ENCODE assay signal across 20 cellular contexts in the genomic region with DNA sequence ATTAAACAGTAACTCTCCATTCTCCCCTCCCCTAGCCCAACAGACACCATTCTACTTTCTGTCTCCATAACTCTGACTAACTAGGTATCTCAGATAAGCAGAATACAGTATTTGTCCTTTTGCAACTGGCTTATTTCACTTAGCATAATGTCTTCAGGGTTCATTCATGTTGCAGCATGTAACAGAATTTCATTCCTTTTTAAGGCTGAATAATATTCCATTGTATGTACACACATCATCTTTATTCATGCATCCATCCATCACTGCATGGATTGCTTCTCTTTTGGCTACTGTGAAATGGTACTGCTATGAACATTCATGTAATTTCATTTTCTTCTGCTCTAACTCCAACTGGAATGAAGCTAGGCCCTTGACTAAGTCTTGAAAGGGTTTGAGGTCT. TPM values are rescaled to one million over a fixed set of nuclear protein-coding genes. Genes with fewer than 3 reads are reported as not detected.
DNase-seq lines count a peak whose midpoint lies in the region; ATAC-seq, FAIRE-seq and TF ChIP-seq lines count a peak whose summit lies in the region.
"Had no signal": no experiment of that assay in that cellular context is flagged by ENCODE, and none has a peak within 500 bp of the region (broad histone marks: within the 10 kb centered on the region; RNA-seq: fewer than 3 reads in every experiment).

No MANE protein-coding gene starts in this region.

- intact Hi-C loops in K562 (cut with micrococcal nuclease) (loop anchor here (10.0 kb wide), 3 partner anchors 364 to 674 kb away; a partner anchor contains a TSS), psoas muscle (cut with DNase I) (no loop called here)

- TF ChIP-seq RAD21 in K562 (CRISPR knock-in tag; conservative IDR thresholded peaks at IDR 0.05 in 1 of 2, IDR thresholded peaks at IDR 0.05 in 1 of 2), result no peak

- no peak overlapping the region for H3K27ac Mint-ChIP-seq in activated T-cell treated with anti-CD3 and anti-CD28 coated beads, Interleukin-2, amount 50 U/mL, for 24 hours

- H3K4me3 ChIP-seq in NT2/D1 (ENCODE audit: insufficient read length, low read depth) (peak overlapping the region; percentile 96), K562 (no peak overlapping the region), psoas muscle (no peak overlapping the region)

- H3K36me3 ChIP-seq in NT2/D1 (ENCODE audit: insufficient read depth, insufficient read length, low read length) (peaks cover 10% of the 10 kb centered on the region), K562 (ENCODE audit: control insufficient read depth, insufficient read depth, low read length) (peaks cover 11% of the 10 kb centered on the region; the same call in 1 of the 3 replicates), psoas muscle (ENCODE audit: insufficient read depth in 1 of 2, low read depth in 1 of 2) (no peaks in the 10 kb centered on the region)

- peaks cover 13% of the 10 kb centered on the region for H4K20me1 ChIP-seq in K562 (replicated peaks; ENCODE audit: control insufficient read depth, insufficient read depth, low read length)

- H3K4me2 ChIP-seq in K562 (ENCODE audit: insufficient read depth, low read length), result peak overlapping the region; percentile 93

- CTCF ChIA-PET in K562 (lab: Yijun Ruan, JAX; ENCODE audit: low intra/inter-chr PET ratio), result no interaction called here

- no peak for FAIRE-seq in K562 (lab: Jason Lieb, UNC)
- FAIRE-seq: G401.6 had no signal

- POLR2A ChIA-PET in K562 (lab: Yijun Ruan, JAX), result interaction anchor here (0.6 to 2.4 kb wide), 11 partner anchors 11 to 297 kb away, joined by 3 to 13 read pairs (median 4); no protein-coding TSS in a partner anchor

- no peaks in the 10 kb centered on the region for H3K27me3 Mint-ChIP-seq in activated T-cell treated with anti-CD3 and anti-CD28 coated beads, Interleukin-2, amount 50 U/mL, for 24 hours
- H3K27me3 Mint-ChIP-seq: dendritic cell treated with granulocyte-macrophage colony-stimulating factor and Interleukin-4, amounts not matched to agents 40 ng/mL and 50 ng/mL, for 4 days had no signal

- H3K9me3 Mint-ChIP-seq in activated T-cell treated with anti-CD3 and anti-CD28 coated beads, Interleukin-2, amount 50 U/mL, for 24 hours, result no peaks in the 10 kb centered on the region
- H3K9me3 Mint-ChIP-seq: dendritic cell treated with granulocyte-macrophage colony-stimulating factor and Interleukin-4, amounts not matched to agents 40 ng/mL and 50 ng/mL, for 4 days had no signal

- H3K9ac ChIP-seq in NT2/D1 (ENCODE audit: insufficient read length, low read depth) (peak overlapping the region; percentile 8), K562 (ENCODE audit: insufficient read depth in 1 of 2, low read depth in 2 of 2, low read length in 2 of 2) (0 out of 4 replicates have a peak overlapping the region, but pooled peaks of 1 of the 2 experiments have one; percentile 95)

- TF ChIP-seq EP300 in K562 (IDR thresholded peaks at IDR 0.05; ENCODE audit: low read length), result no peak

- H3K9me3 ChIP-seq in NT2/D1 (ENCODE audit: insufficient read depth, low read length), result no peaks in the 10 kb centered on the region
- H3K9me3 ChIP-seq in K562 (replicated peaks; ENCODE audit: control insufficient read depth, insufficient read depth, low read depth, low read length), result no peaks in the 10 kb centered on the region
- no peaks in the 10 kb centered on the region for H3K9me3 ChIP-seq in psoas muscle
- H3K9me3 ChIP-seq: body of pancreas, neutrophil had no signal

- peaks cover 7% of the 10 kb centered on the region for H3K4me1 ChIP-seq in NT2/D1 (ENCODE audit: insufficient read depth, insufficient read length)
- H3K4me1 ChIP-seq in K562 (replicated peaks in 1 of 2; ENCODE audit: control insufficient read depth in 2 of 2, insufficient read depth in 2 of 2, low read length in 2 of 2), result peaks cover 30% of the 10 kb centered on the region in 2 experiments
- peaks cover 26% of the 10 kb centered on the region for H3K4me1 ChIP-seq in psoas muscle

- H3K27me3 ChIP-seq in NT2/D1 (ENCODE audit: insufficient read depth, insufficient read length) (no peaks in the 10 kb centered on the region), K562 (ENCODE audit: control insufficient read depth in 2 of 2, insufficient read depth in 2 of 2, low read length in 2 of 2) (no peaks in the 10 kb centered on the region), psoas muscle (ENCODE audit: insufficient read depth in 3 of 3, low read length in 2 of 3) (no peaks in the 10 kb centered on the region)
- H3K27me3 ChIP-seq: body of pancreas, neutrophil had no signal

- BruUV-seq in K562 (replicated peaks; lab: Mats Ljungman, UMichigan), result no TSS peak

- H3K4me3 Mint-ChIP-seq in activated T-cell treated with anti-CD3 and anti-CD28 coated beads, Interleukin-2, amount 50 U/mL, for 24 hours, result peak overlapping the region; percentile 100

- DNase-seq in activated T-cell treated with anti-CD3 and anti-CD28 coated beads, Interleukin-2, amount 50 U/mL, for 24 hours, result no peak
- DNase-seq in activated T-cell treated with anti-CD3 and anti-CD28 coated beads for 4 hours, result no peak
- no peak for DNase-seq in NT2/D1 (ENCODE audit: low read depth, low spot score)
- DNase-seq in K562 (ENCODE audit: extremely low read depth in 1 of 4, low spot score in 3 of 4), result no peak
- DNase-seq in psoas muscle, result no peak
- no peak for DNase-seq in NAMALWA (ENCODE audit: low spot score)
- no peak for DNase-seq in NCI-H1105 treated with DMSO at 0.1 percent for 48 hours (lab: John Stamatoyannopoulos, UW)
- DNase-seq: activated CD4-positive, alpha-beta T cell treated with anti-CD3 and anti-CD28 coated beads, Interleukin-2, amount 50 U/mL, for 48 hours; body of pancreas; erythroblast; GM23248; mesenchymal stem cell; NCI-H1930; right cardiac atrium; stimulated activated CD4-positive, alpha-beta T cell treated with anti-CD3 and anti-CD28 coated beads, Interleukin-1b, Interleukin-23, amount 100 ng/mL, for 48 hours; substantia nigra had no signal

- TF ChIP-seq CTCF in K562 (IDR thresholded peaks at IDR 0.05 in 2 of 3, conservative IDR thresholded peaks at IDR 0.05 in 1 of 3; ENCODE audit: insufficient read depth in 2 of 3, low read depth in 1 of 3, low read length in 3 of 3) (no peak), psoas muscle (IDR thresholded peaks at IDR 0.05) (no peak)

- peak overlapping the region; percentile 91 for H2AFZ ChIP-seq in K562 (ENCODE audit: low read depth, low read length)
- H2AFZ ChIP-seq: GM23248 had no signal

- no peak for TF ChIP-seq POLR2A in K562 (conservative IDR thresholded peaks at IDR 0.05)

- H3K27ac ChIP-seq in K562 (ENCODE audit: extremely low read depth, low read depth, low read length) (no peak overlapping the region), psoas muscle (peak overlapping the region; percentile 100)
- H3K27ac ChIP-seq: GM23248 had no signal

- peaks cover 27% of the 10 kb centered on the region for H3K36me3 Mint-ChIP-seq in activated T-cell treated with anti-CD3 and anti-CD28 coated beads, Interleukin-2, amount 50 U/mL, for 24 hours (ENCODE audit: low read depth)

- no peaks in the 10 kb centered on the region for H3K9me1 ChIP-seq in K562 (ENCODE audit: control insufficient read depth, insufficient read depth, low read length)

- in situ Hi-C loops in K562 (cut with MboI), result no loop called here

- peaks cover 48% of the 10 kb centered on the region for H3K79me2 ChIP-seq in K562 (ENCODE audit: control insufficient read depth, insufficient read depth, low read length)

- ATAC-seq in K562 (no peak), psoas muscle (no peak), HG03159 (IDR thresholded peaks at IDR 0.05; ENCODE audit: unreplicated experiment) (no peak)
- ATAC-seq: body of pancreas, right cardiac atrium had no signal

- peaks cover 34% of the 10 kb centered on the region for H3K4me1 Mint-ChIP-seq in activated T-cell treated with anti-CD3 and anti-CD28 coated beads, Interleukin-2, amount 50 U/mL, for 24 hours (ENCODE audit: low read depth)

TF ChIP-seq in K562, 482 proteins besides CTCF, POLR2A, EP300 and RAD21:
- 0 out of 2 replicates have a peak, but pooled peaks have one; percentile 43 for TF ChIP-seq ZNF551 (CRISPR knock-in tag; IDR thresholded peaks at IDR 0.05)
- peak in 1 of 2 experiments; percentile 44; a peak in 1 of 4 replicates for TF ChIP-seq CSDE1 (IDR thresholded peaks at IDR 0.05)
- TF ChIP-seq MIER1 (IDR thresholded peaks at IDR 0.05; ENCODE audit: low read depth), result no peak
- TF ChIP-seq MEF2D (tag; conservative IDR thresholded peaks at IDR 0.05; ENCODE audit: low read depth), result no peak
- peak; percentile 44 for TF ChIP-seq ZNF146 (CRISPR knock-in tag; IDR thresholded peaks at IDR 0.05; ENCODE audit: unreplicated experiment)
TF ChIP-seq in K562: peak in this region for 3.

RNA-seq across cellular contexts. Expression of a gene that starts 2.0 kb away (rescaled TPM):
- 45.6 and 123 TPM in 2 replicates for total RNA-seq in K562 (2011; cell fraction: chromatin; rRNA removed; ENCODE audit: low replicate concordance)
- total RNA-seq in K562 (2011; cell fraction: nucleolus; rRNA removed), result 60.9 and 70.8 TPM in 2 replicates
- total RNA-seq in K562 (2011; cell fraction: nucleoplasm; rRNA removed), result 45.3 and 53.0 TPM in 2 replicates
- 7.2 and 10.1 TPM in 2 replicates for total RNA-seq in K562 (2014; rRNA removed)
- 5.2 and 6.3 TPM in 2 replicates for total RNA-seq in K562 (2014; rRNA removed; fragmentation: Illumina TruSeq; extraction: Trizol)
- 7.3 and 8.7 TPM in 2 replicates for total RNA-seq in K562 (2015; rRNA removed; fragmentation: Illumina TruSeq; extraction: Trizol)
- total RNA-seq in K562 (2021), result 51.4 and 58.7 TPM in 2 replicates
- polyA plus RNA-seq in K562 (2011; rRNA removed), result 1.7 and 4.6 TPM in 2 replicates
- 1.2 and 1.9 TPM in 2 replicates for polyA plus RNA-seq in K562 (2011; cell fraction: cytosol; rRNA removed)
- 25.3 and 29.3 TPM in 2 replicates for polyA plus RNA-seq in K562 (2011; cell fraction: nucleus; rRNA removed)
- 29.0 and 50.5 TPM in 2 replicates for polyA plus RNA-seq in K562 (2012)
- polyA plus RNA-seq in K562 (2014; fragmentation: Illumina TruSeq; extraction: Trizol), result 14.1 and 24.0 TPM in 2 replicates
- under 1 TPM; 0.41 to 0.93 TPM for polyA plus RNA-seq in K562 (2014; fragmentation: Nextera tagmentation; extraction: Ambion mirVana)
- 11.4 and 20.2 TPM in 2 replicates for polyA plus RNA-seq in K562 (2014; rRNA removed)
- 5.0 and 9.1 TPM in 2 replicates for polyA minus RNA-seq in K562 (2011; rRNA and poly(A)+ RNA removed)
- 16.0 and 22.8 TPM in 2 replicates for polyA minus RNA-seq in K562 (2011; cell fraction: cytosol; rRNA and poly(A)+ RNA removed)
- polyA minus RNA-seq in K562 (2011; cell fraction: nucleus; rRNA and poly(A)+ RNA removed), result 21.3 and 29.9 TPM in 2 replicates
- 10 to 100 TPM; 26.8 to 47.5 (median 35.2) TPM for total RNA-seq in psoas muscle
- 10 to 100 TPM; 14.3 to 33.0 (median 15.9) TPM for polyA plus RNA-seq in psoas muscle
